8 cellular contexts compared by ENCODE assay signal in genomic region chr3:12556243-12556722, GRCh38. TPM values are rescaled to one million over a fixed set of nuclear protein-coding genes. Genes with fewer than 3 reads are reported as not detected.
DNase-seq lines count a peak whose midpoint lies in the region; ATAC-seq and TF ChIP-seq lines count a peak whose summit lies in the region.

No MANE protein-coding gene starts in this region.

- CTCF ChIA-PET in HEK293 (lab: Yijun Ruan, JAX): no interaction called here

- H3K4me1 Mint-ChIP-seq in T-helper 17 cell: peaks cover 42% of the 10 kb centered on the region

- H3K9me3 ChIP-seq in HEK293 (ENCODE audit: control insufficient read depth, insufficient read depth, low read depth, low read length) (no peaks in the 10 kb centered on the region), T-helper 17 cell (ENCODE audit: control insufficient read depth, low read length, poor library complexity, severe bottlenecking) (no peaks in the 10 kb centered on the region)

- H3K36me3 Mint-ChIP-seq in T-helper 17 cell (ENCODE audit: low read depth): peaks cover 3% of the 10 kb centered on the region

- H3K4me3 Mint-ChIP-seq in T-helper 17 cell: peak overlapping the region; percentile 99

- ATAC-seq in T-helper 17 cell (no peak), foreskin keratinocyte (no peak), GM21717 (IDR thresholded peaks at IDR 0.05; ENCODE audit: unreplicated experiment) (no peak)

- POLR2A ChIA-PET in HEK293 (lab: Yijun Ruan, JAX): interaction anchor here (0.6 to 1.8 kb wide), 5 partner anchors 11 to 106 kb away, joined by 4 to 5 read pairs (median 5); partner anchors contain the start of genes MKRN2OS and TSEN2

- H3K27me3 Mint-ChIP-seq in T-helper 17 cell: peaks cover 27% of the 10 kb centered on the region

- peak overlapping the region; percentile 97 for H3K27ac Mint-ChIP-seq in T-helper 17 cell

- H3K4me1 ChIP-seq in HEK293 (ENCODE audit: control insufficient read depth, insufficient read depth, low read length): peaks cover 19% of the 10 kb centered on the region
- H3K4me1 ChIP-seq in foreskin keratinocyte: no peaks in the 10 kb centered on the region

- no peak for DNase-seq in T-helper 17 cell
- no peak for DNase-seq in foreskin keratinocyte
- DNase-seq in retinal pigment epithelial cell (ENCODE audit: low read depth): no peak
- DNase-seq in cerebellar cortex (ENCODE audit: low spot score): no peak
- no peak for DNase-seq in cerebellar nuclear complex (lab: John Stamatoyannopoulos, UW)
- DNase-seq in amygdala (lab: John Stamatoyannopoulos, UW): no peak

- H3K36me3 ChIP-seq in HEK293 (ENCODE audit: control insufficient read depth in 2 of 2, insufficient read depth in 1 of 2, low read length in 2 of 2): no peaks in the 10 kb centered on the region

- TF ChIP-seq CTCF in HEK293 (tag by site-specific recombination; IDR thresholded peaks at IDR 0.05) (no peak), foreskin keratinocyte (conservative IDR thresholded peaks at IDR 0.05) (no peak), retinal pigment epithelial cell (conservative IDR thresholded peaks at IDR 0.05; ENCODE audit: low read depth, low read length) (no peak)

- H3K4me3 ChIP-seq in HEK293 (ENCODE audit: low read depth, low read length) (peak overlapping the region; percentile 88), retinal pigment epithelial cell (ENCODE audit: low read length) (peak overlapping the region; percentile 73)

- H3K27ac ChIP-seq in HEK293 (ENCODE audit: extremely low read depth, low read depth, low read length) (peak overlapping the region; percentile 87), foreskin keratinocyte (peak overlapping the region; percentile 37)

- H3K27me3 ChIP-seq in foreskin keratinocyte: no peaks in the 10 kb centered on the region

TF ChIP-seq in HEK293, 187 proteins besides CTCF, POLR2A, EP300 and RAD21:
- TF ChIP-seq ZNF292 (tag by site-specific recombination; IDR thresholded peaks at IDR 0.05; ENCODE audit: borderline replicate concordance, low read depth) (no peak), MYNN (tag by site-specific recombination; IDR thresholded peaks at IDR 0.05; ENCODE audit: borderline replicate concordance) (no peak), KLF1 (tag by site-specific recombination; IDR thresholded peaks at IDR 0.05) (no peak), ZNF366 (tag by site-specific recombination; conservative IDR thresholded peaks at IDR 0.05) (0 out of 2 replicates have a peak, but pooled peaks have one; percentile 21), ZNF510 (tag by site-specific recombination; IDR thresholded peaks at IDR 0.05; ENCODE audit: insufficient replicate concordance) (no peak)
- TF ChIP-seq, protein P1, sequence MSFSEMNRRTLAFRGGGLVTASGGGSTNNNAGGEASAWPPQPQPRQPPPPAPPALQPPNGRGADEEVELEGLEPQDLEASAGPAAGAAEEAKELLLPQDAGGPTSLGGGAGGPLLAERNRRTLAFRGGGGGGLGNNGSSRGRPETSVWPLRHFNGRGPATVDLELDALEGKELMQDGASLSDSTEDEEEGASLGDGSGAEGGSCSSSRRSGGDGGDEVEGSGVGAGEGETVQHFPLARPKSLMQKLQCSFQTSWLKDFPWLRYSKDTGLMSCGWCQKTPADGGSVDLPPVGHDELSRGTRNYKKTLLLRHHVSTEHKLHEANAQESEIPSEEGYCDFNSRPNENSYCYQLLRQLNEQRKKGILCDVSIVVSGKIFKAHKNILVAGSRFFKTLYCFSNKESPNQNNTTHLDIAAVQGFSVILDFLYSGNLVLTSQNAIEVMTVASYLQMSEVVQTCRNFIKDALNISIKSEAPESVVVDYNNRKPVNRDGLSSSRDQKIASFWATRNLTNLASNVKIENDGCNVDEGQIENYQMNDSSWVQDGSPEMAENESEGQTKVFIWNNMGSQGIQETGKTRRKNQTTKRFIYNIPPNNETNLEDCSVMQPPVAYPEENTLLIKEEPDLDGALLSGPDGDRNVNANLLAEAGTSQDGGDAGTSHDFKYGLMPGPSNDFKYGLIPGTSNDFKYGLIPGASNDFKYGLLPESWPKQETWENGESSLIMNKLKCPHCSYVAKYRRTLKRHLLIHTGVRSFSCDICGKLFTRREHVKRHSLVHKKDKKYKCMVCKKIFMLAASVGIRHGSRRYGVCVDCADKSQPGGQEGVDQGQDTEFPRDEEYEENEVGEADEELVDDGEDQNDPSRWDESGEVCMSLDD (tag by site-specific recombination; IDR thresholded peaks at IDR 0.05): 0 out of 2 replicates have a peak, but pooled peaks have one; percentile 19

RNA-seq across cellular contexts. Expression of gene MKRN2, which starts 0.6 kb away (rescaled TPM):
- total RNA-seq in T-helper 17 cell (10 to 100 TPM; 21.9 to 23.9 TPM), foreskin keratinocyte (26.1 and 28.2 TPM in 2 replicates)
- polyA plus RNA-seq in foreskin keratinocyte: 14.1 and 16.3 TPM in 2 replicates

RNA-seq across cellular contexts. Expression of gene MKRN2OS, which starts 11.0 kb away (rescaled TPM):
- total RNA-seq in T-helper 17 cell: not detected
- 3.1 and 3.9 TPM in 2 replicates for total RNA-seq in foreskin keratinocyte
- 4.1 and 4.4 TPM in 2 replicates for polyA plus RNA-seq in foreskin keratinocyte
